Comparison of ENCODE assay signal across 14 cellular contexts in the genomic region with DNA sequence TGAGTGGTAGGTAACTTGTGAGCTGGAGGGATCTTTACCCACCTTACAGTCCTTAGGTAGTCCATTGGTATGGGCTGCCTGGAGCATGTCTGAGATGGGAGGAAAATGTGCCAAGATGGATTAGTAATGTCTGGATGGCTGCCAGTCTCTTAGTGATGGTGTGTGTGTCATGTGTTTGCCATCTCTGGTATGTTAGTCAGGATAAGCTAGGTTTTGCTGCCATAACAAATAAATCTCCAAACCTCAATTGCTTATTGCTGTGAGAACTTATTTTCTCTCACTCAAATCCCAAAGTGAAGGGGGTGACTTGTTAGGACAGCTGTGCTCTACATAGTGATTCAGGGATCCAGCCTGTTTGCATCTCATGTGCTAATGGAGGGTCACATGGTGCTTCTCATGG. TPM values are rescaled to one million over a fixed set of nuclear protein-coding genes. Genes with fewer than 3 reads are reported as not detected.
A peak's percentile ranks its signal among the peaks of the same experiment; 100 is the strongest.
DNase-seq lines count a peak whose midpoint lies in the region; ATAC-seq and TF ChIP-seq lines count a peak whose summit lies in the region.
"Had no signal": no experiment of that assay in that cellular context is flagged by ENCODE, and none has a peak within 500 bp of the region (broad histone marks: within the 10 kb centered on the region; RNA-seq: fewer than 3 reads in every experiment).

No MANE protein-coding gene starts in this region.

- H3K9me3 ChIP-seq in body of pancreas (no peaks in the 10 kb centered on the region), OCI-LY7 (ENCODE audit: low read length) (no peaks in the 10 kb centered on the region)

- no peaks in the 10 kb centered on the region for H3K27me3 ChIP-seq in body of pancreas
- H3K27me3 ChIP-seq: BLaER1 had no signal

- TF ChIP-seq EP300 in Ishikawa (IDR thresholded peaks at IDR 0.05; ENCODE audit: borderline replicate concordance): peak; percentile 87

- H2AFZ ChIP-seq in OCI-LY7 (ENCODE audit: low read length): no peak overlapping the region

- DNase-seq in AG10803 (ENCODE audit: low read depth): peak; percentile 74
- peak in 2 of 4 donors; percentile 17 to 23 for DNase-seq in body of pancreas
- peak; percentile 29 for DNase-seq in hepatic stellate cell (ENCODE audit: low spot score)
- DNase-seq in posterior vena cava (ENCODE audit: low spot score): no peak
- no peak for DNase-seq in OCI-LY7 (ENCODE audit: low spot score)
- DNase-seq: activated CD4-positive, alpha-beta T cell treated with anti-CD3 and anti-CD28 coated beads, Interleukin-2, amount 10 ng/mL, durations not matched to agents 7 days and 5 days; stimulated activated CD4-positive, alpha-beta T cell treated with anti-CD3 and anti-CD28 coated beads, Interleukin-4, amount 100 ng/mL, for 1 hour; stimulated activated naive CD4-positive, alpha-beta T cell; T-helper 17 cell had no signal

- ATAC-seq in body of pancreas: no peak
- ATAC-seq in HG03460 (IDR thresholded peaks at IDR 0.05; ENCODE audit: unreplicated experiment): no peak
- ATAC-seq in HG02938 (IDR thresholded peaks at IDR 0.05; ENCODE audit: unreplicated experiment): no peak
- ATAC-seq: T-helper 17 cell had no signal

- H3K79me2 ChIP-seq in OCI-LY7 (ENCODE audit: insufficient read depth, low read depth, low read length): no peaks in the 10 kb centered on the region

- H3K4me1 ChIP-seq in body of pancreas (peaks cover 20% of the 10 kb centered on the region), OCI-LY7 (ENCODE audit: insufficient read depth, low read length, poor library complexity, severe bottlenecking) (no peaks in the 10 kb centered on the region)
- H3K4me1 ChIP-seq: BLaER1 had no signal

- H4K20me1 ChIP-seq in OCI-LY7 (ENCODE audit: insufficient read depth, low read length): no peaks in the 10 kb centered on the region
- H4K20me1 ChIP-seq: BLaER1 had no signal

- CTCF ChIA-PET in OCI-LY7 (lab: Charles Lee; ENCODE audit: unreplicated experiment): no interaction called here

- H3K36me3 ChIP-seq in body of pancreas (replicated peaks in 1 of 2; ENCODE audit: insufficient read depth in 1 of 2, low read depth in 2 of 2) (no peaks in the 10 kb centered on the region), OCI-LY7 (ENCODE audit: insufficient read depth, low read length) (no peaks in the 10 kb centered on the region)
- H3K36me3 ChIP-seq: BLaER1 had no signal

- intact Hi-C loops in body of pancreas (cut with DNase I) (no loop called here), posterior vena cava (cut with DNase I) (no loop called here), OCI-LY7 (cut with micrococcal nuclease; ENCODE audit: unreplicated experiment) (no loop called here)

- no peak overlapping the region for H3K4me2 ChIP-seq in OCI-LY7 (ENCODE audit: low read length)
- H3K4me2 ChIP-seq: BLaER1 had no signal

- no peak for TF ChIP-seq RAD21 in Ishikawa (IDR thresholded peaks at IDR 0.05; ENCODE audit: low read depth)

- no peaks in the 10 kb centered on the region for H3K9me2 ChIP-seq in OCI-LY7 (ENCODE audit: insufficient read depth, low read length)

- H3K27ac ChIP-seq in body of pancreas (peak overlapping the region; percentile 70 to 87 (median 80)), OCI-LY7 (ENCODE audit: low read depth, low read length, poor library complexity, severe bottlenecking) (no peak overlapping the region)
- H3K27ac ChIP-seq: BLaER1, HL-60 had no signal

- POLR2A ChIA-PET in OCI-LY7 (lab: Charles Lee): no interaction called here

- BruUV-seq in OCI-LY7 (replicated peaks; lab: Mats Ljungman, UMichigan): no TSS peak

- TF ChIP-seq POLR2A in body of pancreas (IDR thresholded peaks at IDR 0.05): no peak

- TF ChIP-seq CTCF in AG10803 (conservative IDR thresholded peaks at IDR 0.05; ENCODE audit: low read length) (no peak), body of pancreas (IDR thresholded peaks at IDR 0.05) (no peak), OCI-LY7 (conservative IDR thresholded peaks at IDR 0.05; ENCODE audit: low read length) (no peak)

- H3K4me3 ChIP-seq in AG10803 (ENCODE audit: low read length) (no peak overlapping the region), body of pancreas (no peak overlapping the region), OCI-LY7 (ENCODE audit: low read depth, low read length, poor library complexity, severe bottlenecking) (no peak overlapping the region)
- H3K4me3 ChIP-seq: BLaER1 had no signal

TF ChIP-seq in Ishikawa, 13 proteins besides CTCF, POLR2A, EP300 and RAD21:
- TF ChIP-seq CREB1 (IDR thresholded peaks at IDR 0.05; ENCODE audit: low read depth) (no peak), ZBTB7A (IDR thresholded peaks at IDR 0.05; ENCODE audit: low read depth) (no peak), EGR1 (IDR thresholded peaks at IDR 0.05) (no peak), YY1 (IDR thresholded peaks at IDR 0.05; ENCODE audit: low read depth) (peak; percentile 44; the same call in 1 of the 2 replicates), NFIC (IDR thresholded peaks at IDR 0.05) (peak; percentile 93), TCF12 (IDR thresholded peaks at IDR 0.05; ENCODE audit: low read depth) (peak; percentile 75), FOXM1 (IDR thresholded peaks at IDR 0.05; ENCODE audit: borderline replicate concordance, low read depth) (0 out of 2 replicates have a peak, but pooled peaks have one; percentile 30), CEBPB (IDR thresholded peaks at IDR 0.05) (no peak), TAF1 (IDR thresholded peaks at IDR 0.05; ENCODE audit: low read depth) (0 out of 2 replicates have a peak, but pooled peaks have one; percentile 10), TEAD4 (IDR thresholded peaks at IDR 0.05) (peak; percentile 95)
- TF ChIP-seq, protein P1, sequence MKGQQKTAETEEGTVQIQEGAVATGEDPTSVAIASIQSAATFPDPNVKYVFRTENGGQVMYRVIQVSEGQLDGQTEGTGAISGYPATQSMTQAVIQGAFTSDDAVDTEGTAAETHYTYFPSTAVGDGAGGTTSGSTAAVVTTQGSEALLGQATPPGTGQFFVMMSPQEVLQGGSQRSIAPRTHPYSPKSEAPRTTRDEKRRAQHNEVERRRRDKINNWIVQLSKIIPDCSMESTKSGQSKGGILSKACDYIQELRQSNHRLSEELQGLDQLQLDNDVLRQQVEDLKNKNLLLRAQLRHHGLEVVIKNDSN (IDR thresholded peaks at IDR 0.05): 0 out of 2 replicates have a peak, but pooled peaks have one; percentile 33
- TF ChIP-seq, protein P2, sequence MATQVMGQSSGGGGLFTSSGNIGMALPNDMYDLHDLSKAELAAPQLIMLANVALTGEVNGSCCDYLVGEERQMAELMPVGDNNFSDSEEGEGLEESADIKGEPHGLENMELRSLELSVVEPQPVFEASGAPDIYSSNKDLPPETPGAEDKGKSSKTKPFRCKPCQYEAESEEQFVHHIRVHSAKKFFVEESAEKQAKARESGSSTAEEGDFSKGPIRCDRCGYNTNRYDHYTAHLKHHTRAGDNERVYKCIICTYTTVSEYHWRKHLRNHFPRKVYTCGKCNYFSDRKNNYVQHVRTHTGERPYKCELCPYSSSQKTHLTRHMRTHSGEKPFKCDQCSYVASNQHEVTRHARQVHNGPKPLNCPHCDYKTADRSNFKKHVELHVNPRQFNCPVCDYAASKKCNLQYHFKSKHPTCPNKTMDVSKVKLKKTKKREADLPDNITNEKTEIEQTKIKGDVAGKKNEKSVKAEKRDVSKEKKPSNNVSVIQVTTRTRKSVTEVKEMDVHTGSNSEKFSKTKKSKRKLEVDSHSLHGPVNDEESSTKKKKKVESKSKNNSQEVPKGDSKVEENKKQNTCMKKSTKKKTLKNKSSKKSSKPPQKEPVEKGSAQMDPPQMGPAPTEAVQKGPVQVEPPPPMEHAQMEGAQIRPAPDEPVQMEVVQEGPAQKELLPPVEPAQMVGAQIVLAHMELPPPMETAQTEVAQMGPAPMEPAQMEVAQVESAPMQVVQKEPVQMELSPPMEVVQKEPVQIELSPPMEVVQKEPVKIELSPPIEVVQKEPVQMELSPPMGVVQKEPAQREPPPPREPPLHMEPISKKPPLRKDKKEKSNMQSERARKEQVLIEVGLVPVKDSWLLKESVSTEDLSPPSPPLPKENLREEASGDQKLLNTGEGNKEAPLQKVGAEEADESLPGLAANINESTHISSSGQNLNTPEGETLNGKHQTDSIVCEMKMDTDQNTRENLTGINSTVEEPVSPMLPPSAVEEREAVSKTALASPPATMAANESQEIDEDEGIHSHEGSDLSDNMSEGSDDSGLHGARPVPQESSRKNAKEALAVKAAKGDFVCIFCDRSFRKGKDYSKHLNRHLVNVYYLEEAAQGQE (IDR thresholded peaks at IDR 0.05; ENCODE audit: low read depth): no peak
- TF ChIP-seq, protein P3, sequence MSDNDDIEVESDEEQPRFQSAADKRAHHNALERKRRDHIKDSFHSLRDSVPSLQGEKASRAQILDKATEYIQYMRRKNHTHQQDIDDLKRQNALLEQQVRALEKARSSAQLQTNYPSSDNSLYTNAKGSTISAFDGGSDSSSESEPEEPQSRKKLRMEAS (IDR thresholded peaks at IDR 0.05): peak; percentile 80

RNA-seq across cellular contexts. Expression of a gene that starts 40.9 kb away (rescaled TPM):
- total RNA-seq in body of pancreas: 1 to 10 TPM; 2.3 to 7.0 TPM
- total RNA-seq in posterior vena cava: under 1 TPM; 0.46 to 0.57 TPM
- total RNA-seq in OCI-LY7 (2014; rRNA removed; shearing (Covaris generic)): 1.0 and 3.2 TPM in 2 replicates
- 7.7 and 8.8 TPM in 2 replicates for total RNA-seq in OCI-LY7 (2022)
- total RNA-seq: activated CD4-positive, alpha-beta T cell treated with anti-CD3 and anti-CD28 coated beads, Interleukin-2, amount 10 ng/mL, durations not matched to agents 7 days and 5 days had no signal

Comparison
In these comparisons a context has a peak if more than half of its experiments do, and no peak if none do; other contexts are left out.
1. DNase-seq: peak in AG10803 (single experiment) and hepatic stellate cell (single experiment); none in posterior vena cava (single experiment) and OCI-LY7 (single experiment).